23 cellular contexts compared by ENCODE assay signal in genomic region chr15:101447168-101447533, GRCh38.
"Had no signal": no experiment of that assay in that cellular context is flagged by ENCODE, and none has a peak within 500 bp of the region (broad histone marks: within the 10 kb centered on the region; RNA-seq: fewer than 3 reads in every experiment).

No MANE protein-coding gene starts in this region.

- H3K36me3 Mint-ChIP-seq: mesothelial cell of epicardium, T-cell had no signal

- FAIRE-seq: endometrium, small intestine had no signal

- H3K4me3 ChIP-seq: coronary artery, gastroesophageal sphincter, lung had no signal

- H3K9me3 Mint-ChIP-seq: activated CD4-positive, alpha-beta T cell treated with anti-CD3 and anti-CD28 coated beads, Interleukin-2, amount 10 ng/mL, durations not matched to agents 24 days and 14 days; activated naive CD4-positive, alpha-beta T cell treated with anti-CD3 and anti-CD28 coated beads for 36 hours; activated T-cell treated with anti-CD3 and anti-CD28 coated beads, Interleukin-2, amount 50 U/mL, for 24 hours; central memory CD8-positive, alpha-beta T cell; mesothelial cell of epicardium; stimulated activated naive CD8-positive, alpha-beta T cell treated with anti-CD3 and anti-CD28 coated beads, Interleukin-15, amount 100 ng/mL, for 72 hours; type B pancreatic cell had no signal

- DNase-seq: activated CD4-positive, alpha-beta T cell treated with anti-CD3 and anti-CD28 coated beads, Interleukin-2, amount 10 ng/mL, durations not matched to agents 24 days and 14 days; activated CD4-positive, CD25-positive, alpha-beta regulatory T cell; activated naive CD4-positive, alpha-beta T cell treated with anti-CD3 and anti-CD28 coated beads for 36 hours; activated T-cell treated with anti-CD3 and anti-CD28 coated beads, Interleukin-2, amount 50 U/mL, for 24 hours; anterior cingulate cortex; brain microvascular endothelial cell; nucleus accumbens; retina; small intestine; stimulated activated CD4-positive, alpha-beta T cell treated with anti-CD3 and anti-CD28 coated beads, Interleukin-4, amount 100 ng/mL, for 1 hour; stimulated activated naive CD8-positive, alpha-beta T cell treated with anti-CD3 and anti-CD28 coated beads, Interleukin-15, amount 100 ng/mL, for 72 hours; T-cell; T-helper 9 cell had no signal

- H3K4me1 Mint-ChIP-seq: central memory CD8-positive, alpha-beta T cell had no signal

- H3K36me3 ChIP-seq: brain microvascular endothelial cell, gastroesophageal sphincter had no signal

- H3K27ac Mint-ChIP-seq: activated naive CD4-positive, alpha-beta T cell treated with anti-CD3 and anti-CD28 coated beads for 36 hours; mesothelial cell of epicardium; T-cell; type B pancreatic cell had no signal

- H3K4me3 Mint-ChIP-seq: activated CD4-positive, alpha-beta T cell treated with anti-CD3 and anti-CD28 coated beads, Interleukin-2, amount 10 ng/mL, durations not matched to agents 24 days and 14 days; activated CD8-positive, alpha-beta T cell treated with anti-CD3 and anti-CD28 coated beads for 36 hours; activated naive CD4-positive, alpha-beta T cell treated with anti-CD3 and anti-CD28 coated beads for 36 hours; activated naive CD8-positive, alpha-beta T cell treated with anti-CD3 and anti-CD28 coated beads, Interleukin-2, amount 50 U/mL, for 24 hours; activated T-cell treated with anti-CD3 and anti-CD28 coated beads, Interleukin-2, amount 50 U/mL, for 24 hours; central memory CD8-positive, alpha-beta T cell; mesothelial cell of epicardium; nephron; stimulated activated naive CD8-positive, alpha-beta T cell treated with anti-CD3 and anti-CD28 coated beads, Interleukin-15, amount 100 ng/mL, for 72 hours; T-cell; type B pancreatic cell had no signal

- ATAC-seq: T-cell had no signal

- H3K27me3 ChIP-seq: brain microvascular endothelial cell, gastroesophageal sphincter had no signal
